ENCODE assay signal across 20 cellular contexts in genomic region chr15:31091531-31091930, GRCh38. TPM values are rescaled to one million over a fixed set of nuclear protein-coding genes. Genes with fewer than 3 reads are reported as not detected.
A peak's percentile ranks its signal among the peaks of the same experiment; 100 is the strongest.
DNase-seq lines count a peak whose midpoint lies in the region; ATAC-seq, FAIRE-seq and TF ChIP-seq lines count a peak whose summit lies in the region.
"Had no signal": no experiment of that assay in that cellular context is flagged by ENCODE, and none has a peak within 500 bp of the region (broad histone marks: within the 10 kb centered on the region; RNA-seq: fewer than 3 reads in every experiment).

No MANE protein-coding gene starts in this region.

- TF ChIP-seq CTCF in AG10803 (conservative IDR thresholded peaks at IDR 0.05; ENCODE audit: low read length) (no peak), Caco-2 (IDR thresholded peaks at IDR 0.05; ENCODE audit: insufficient read depth in 1 of 2, low read depth in 1 of 2, low read length in 1 of 2, severe bottlenecking in 1 of 2, unreplicated experiment in 1 of 2) (no peak), vagina (IDR thresholded peaks at IDR 0.05) (no peak)

- H2AFZ ChIP-seq in mesenchymal stem cell (ENCODE audit: low read depth, low read length) = no peak overlapping the region

- no peaks in the 10 kb centered on the region for H3K79me1 ChIP-seq in mesenchymal stem cell (replicated peaks; ENCODE audit: low read length, poor library complexity, severe bottlenecking)

- H3K4me3 ChIP-seq in AG10803 (ENCODE audit: low read length) (no peak overlapping the region), mesenchymal stem cell (ENCODE audit: insufficient read depth in 1 of 2, low read depth in 1 of 2, low read length in 2 of 2) (no peak overlapping the region), Caco-2 (ENCODE audit: low read depth, low read length) (no peak overlapping the region), vagina (no peak overlapping the region)
- H3K4me3 ChIP-seq: GM12878, heart right ventricle, SK-N-MC, suprapubic skin had no signal

- no TSS peak for BruUV-seq in Caco-2 (replicated peaks; lab: Mats Ljungman, UMichigan)

- no peak for FAIRE-seq in GM19239 (lab: Jason Lieb, UNC)
- FAIRE-seq: endothelial cell of umbilical vein, GM12878 had no signal

- H2BK12ac ChIP-seq in mesenchymal stem cell (ENCODE audit: low read length in 2 of 2) = no peak overlapping the region

- H2BK5ac ChIP-seq in mesenchymal stem cell (ENCODE audit: low read depth, low read length, poor library complexity, severe bottlenecking) = no peak overlapping the region

- no peaks in the 10 kb centered on the region for H3K36me3 Mint-ChIP-seq in Caco-2 (ENCODE audit: insufficient read depth, unreplicated experiment)

- H3K27me3 Mint-ChIP-seq in Caco-2 (ENCODE audit: insufficient read depth, unreplicated experiment) = no peaks in the 10 kb centered on the region

- no peak overlapping the region for H3K27ac Mint-ChIP-seq in Caco-2 (ENCODE audit: unreplicated experiment)

- H3K36me3 ChIP-seq in mesenchymal stem cell (ENCODE audit: control insufficient read depth in 1 of 2, insufficient read depth in 2 of 2, low read depth in 1 of 2, low read length in 2 of 2) = no peaks in the 10 kb centered on the region
- no peaks in the 10 kb centered on the region for H3K36me3 ChIP-seq in Caco-2 (ENCODE audit: control insufficient read depth, insufficient read depth, low read length)
- no peaks in the 10 kb centered on the region for H3K36me3 ChIP-seq in vagina
- H3K36me3 ChIP-seq: heart right ventricle, suprapubic skin had no signal

- H3K27me3 ChIP-seq in mesenchymal stem cell (ENCODE audit: control insufficient read depth in 1 of 2, insufficient read depth in 1 of 2, low read length in 2 of 2) = no peaks in the 10 kb centered on the region
- no peaks in the 10 kb centered on the region for H3K27me3 ChIP-seq in Caco-2 (replicated peaks; ENCODE audit: control insufficient read depth, insufficient read depth, low read length)
- H3K27me3 ChIP-seq in vagina = no peaks in the 10 kb centered on the region
- H3K27me3 ChIP-seq: suprapubic skin had no signal

- H3K9me3 ChIP-seq in mesenchymal stem cell (ENCODE audit: control insufficient read depth, low read length) (no peaks in the 10 kb centered on the region), Caco-2 (0 out of 2 replicates have a peak, but pooled peaks cover 6% of the 10 kb centered on the region), vagina (no peaks in the 10 kb centered on the region)
- H3K9me3 ChIP-seq: heart right ventricle, suprapubic skin had no signal

- no peak for ATAC-seq in GM21526 (IDR thresholded peaks at IDR 0.05; ENCODE audit: low FRiP score, unreplicated experiment)
- ATAC-seq: GM12878, heart right ventricle, left colon had no signal

- H3K27ac ChIP-seq in mesenchymal stem cell (ENCODE audit: low read length, poor library complexity, severe bottlenecking) (no peak overlapping the region), vagina (no peak overlapping the region)
- H3K27ac ChIP-seq: heart right ventricle, SK-N-MC, suprapubic skin had no signal

- H3K4ac ChIP-seq in mesenchymal stem cell (ENCODE audit: low read depth in 1 of 2, low read length in 2 of 2) = no peak overlapping the region

- CTCF ChIA-PET in Caco-2 (lab: Charles Lee) = no interaction called here

- no peak for TF ChIP-seq POLR2A in vagina (IDR thresholded peaks at IDR 0.05)

- H3K18ac ChIP-seq in mesenchymal stem cell (ENCODE audit: low read depth in 1 of 2, low read length in 2 of 2) = no peak overlapping the region

- H4K91ac ChIP-seq in mesenchymal stem cell (ENCODE audit: low read length) = no peak overlapping the region

- H3K4me2 ChIP-seq in mesenchymal stem cell (ENCODE audit: low read length, poor library complexity, severe bottlenecking) = no peak overlapping the region

- no peak overlapping the region for H3K14ac ChIP-seq in mesenchymal stem cell (ENCODE audit: low read length in 2 of 2)

- H2BK15ac ChIP-seq in mesenchymal stem cell (ENCODE audit: low read depth, poor library complexity, severe bottlenecking) = no peak overlapping the region

- no peaks in the 10 kb centered on the region for H3K9me3 Mint-ChIP-seq in Caco-2 (ENCODE audit: unreplicated experiment)

- no peak overlapping the region for H2BK120ac ChIP-seq in mesenchymal stem cell (ENCODE audit: low read depth, low read length)

- peaks cover 16% of the 10 kb centered on the region for H3K4me1 ChIP-seq in mesenchymal stem cell (ENCODE audit: control insufficient read depth, insufficient read depth, low read depth, low read length)
- H3K4me1 ChIP-seq in Caco-2 = 0 out of 2 replicates have a peak, but pooled peaks cover 3% of the 10 kb centered on the region
- H3K4me1 ChIP-seq in vagina = peaks cover 14% of the 10 kb centered on the region
- H3K4me1 ChIP-seq: heart right ventricle, suprapubic skin had no signal

- POLR2A ChIA-PET in Caco-2 (lab: Charles Lee) = no interaction called here

- H3K9ac ChIP-seq in mesenchymal stem cell (ENCODE audit: low read length) = no peak overlapping the region

- H3K4me1 Mint-ChIP-seq in Caco-2 (ENCODE audit: low read depth, unreplicated experiment) = no peaks in the 10 kb centered on the region

- WGBS in mesenchymal stem cell = 72% methylated on average over 4 of the region's 5 CpGs

- H3K23ac ChIP-seq in mesenchymal stem cell (ENCODE audit: low read length in 2 of 2) = no peak overlapping the region

- no peak overlapping the region for H4K8ac ChIP-seq in mesenchymal stem cell (ENCODE audit: low read length)

- DNase-seq in AG10803 (ENCODE audit: low read depth) (peak; percentile 50), HT-29 (ENCODE audit: low spot score) (peak; percentile 41), astrocyte of the hippocampus (ENCODE audit: low read depth, low spot score) (peak; percentile 76), mesenchymal stem cell (peak; percentile 51), Caco-2 (no peak), GM19239 (ENCODE audit: insufficient read length, low spot score) (no peak), vagina (ENCODE audit: extremely low spot score in 2 of 2) (no peak)
- DNase-seq: C1 segment of cervical spinal cord, caudate nucleus, DMS79 treated with DMSO at 0.1 percent for 48 hours, heart right ventricle, left colon, NCI-H1092 treated with DMSO at 0.1 percent for 48 hours had no signal

- intact Hi-C loops in Caco-2 (cut with micrococcal nuclease; ENCODE audit: unreplicated experiment) (no loop called here), vagina (cut with DNase I) (no loop called here)

- peak overlapping the region; percentile 0 for H2AK5ac ChIP-seq in mesenchymal stem cell (ENCODE audit: low read length, severe bottlenecking)

- no peak overlapping the region for H3K4me3 Mint-ChIP-seq in Caco-2 (ENCODE audit: unreplicated experiment)

RNA-seq across cellular contexts. Expression of gene TRPM1, which starts 10.0 kb away (rescaled TPM):
- total RNA-seq in HT-29 (2014; rRNA removed; shearing (Covaris generic)) = not detected in 2 replicates
- not detected for polyA plus RNA-seq in mesenchymal stem cell (2013, experiment 1 of 2)
- polyA plus RNA-seq in mesenchymal stem cell (2013, experiment 2 of 2) = not detected
- total RNA-seq in Caco-2 (2022) = not detected in 2 replicates
- total RNA-seq in vagina = not detected
- total RNA-seq: activated CD8-positive, alpha-beta memory T cell treated with anti-CD3 and anti-CD28 coated beads for 36 hours; endothelial cell of umbilical vein; heart right ventricle; left colon; posterior vena cava had no signal

Comparison
In these comparisons a context has a peak if more than half of its experiments do, and no peak if none do; other contexts are left out.
1. DNase-seq: peak in AG10803 (single experiment), HT-29 (single experiment), astrocyte of the hippocampus (single experiment) and mesenchymal stem cell (single experiment); none in Caco-2 (0 of 2), GM19239 (single experiment) and vagina (0 of 2).